ENCODE assay signal across 15 cellular contexts in genomic region chr14:96203635-96204034, GRCh38. TPM values are rescaled to one million over a fixed set of nuclear protein-coding genes. Genes with fewer than 3 reads are reported as not detected.
DNase-seq lines count a peak whose midpoint lies in the region; ATAC-seq and TF ChIP-seq lines count a peak whose summit lies in the region.
"Had no signal": no experiment of that assay in that cellular context is flagged by ENCODE, and none has a peak within 500 bp of the region (broad histone marks: within the 10 kb centered on the region; RNA-seq: fewer than 3 reads in every experiment).

No MANE protein-coding gene starts in this region.

- no peaks in the 10 kb centered on the region for H3K79me1 ChIP-seq in neuronal stem cell (ENCODE audit: low read depth, low read length)

- H4K91ac ChIP-seq in neuronal stem cell (ENCODE audit: low read depth, low read length, poor library complexity), result no peak overlapping the region

- no peaks in the 10 kb centered on the region for H3K27me3 ChIP-seq in AG04450 (ENCODE audit: control insufficient read depth, insufficient read depth, low read length)
- no peaks in the 10 kb centered on the region for H3K27me3 ChIP-seq in esophagus muscularis mucosa
- H3K27me3 ChIP-seq in neuronal stem cell (ENCODE audit: control insufficient read depth in 3 of 3, insufficient read depth in 3 of 3, low read depth in 1 of 3, low read length in 3 of 3), result peaks cover 0 to 64% (median 7%) of the 10 kb centered on the region in 3 experiments
- H3K27me3 ChIP-seq in ovary, result no peaks in the 10 kb centered on the region

- no peak overlapping the region for H3K18ac ChIP-seq in neuronal stem cell (ENCODE audit: low read length)

- CTCF ChIA-PET in AG04450 (lab: Charles Lee), result interaction anchor here (1.1 to 6.1 kb wide), 4 partner anchors 13 to 106 kb away, joined by 3 to 42 read pairs (median 3); no protein-coding TSS in a partner anchor

- peak overlapping the region; percentile 22 for H2BK15ac ChIP-seq in neuronal stem cell (ENCODE audit: low read length)

- no peak overlapping the region for H2BK12ac ChIP-seq in neuronal stem cell (ENCODE audit: low read length)

- TF ChIP-seq CTCF in AG04450 (IDR thresholded peaks at IDR 0.05; ENCODE audit: low read depth, low read length), result no peak
- no peak for TF ChIP-seq CTCF in esophagus muscularis mucosa (IDR thresholded peaks at IDR 0.05)
- TF ChIP-seq CTCF in ovary (IDR thresholded peaks at IDR 0.05), result no peak

- H3K9ac ChIP-seq in neuronal stem cell (ENCODE audit: low read depth, low read length, poor library complexity), result no peak overlapping the region

- H3K4me3 ChIP-seq in AG04450 (ENCODE audit: low read depth, low read length), result no peak overlapping the region
- peak overlapping the region in 2 of 4 donors; percentile 60 to 68 for H3K4me3 ChIP-seq in esophagus muscularis mucosa
- no peak overlapping the region for H3K4me3 ChIP-seq in neuronal stem cell (ENCODE audit: low read length in 2 of 2)
- no peak overlapping the region for H3K4me3 ChIP-seq in ovary

- H3K36me3 ChIP-seq in esophagus muscularis mucosa (no peaks in the 10 kb centered on the region), neuronal stem cell (replicated peaks in 1 of 2; ENCODE audit: control insufficient read depth in 2 of 2, insufficient read depth in 2 of 2, low read length in 2 of 2) (no peaks in the 10 kb centered on the region), ovary (no peaks in the 10 kb centered on the region)

- H3K4me1 ChIP-seq in esophagus muscularis mucosa (peaks cover 14 to 58% (median 44%) of the 10 kb centered on the region in 4 donors), neuronal stem cell (ENCODE audit: control insufficient read depth in 2 of 2, insufficient read depth in 1 of 2, low read depth in 1 of 2, low read length in 2 of 2) (peaks cover 3 to 12% of the 10 kb centered on the region in 2 donors), ovary (ENCODE audit: insufficient read depth) (peaks cover 11% of the 10 kb centered on the region)

- H3K14ac ChIP-seq in neuronal stem cell (ENCODE audit: low read length), result no peak overlapping the region

- intact Hi-C loops in esophagus muscularis mucosa (cut with DNase I) (loop anchor here (10.0 kb wide), 1 partner anchor 99 kb away; no protein-coding TSS in a partner anchor), ovary (cut with DNase I) (no loop called here)

- TF ChIP-seq POLR2A in esophagus muscularis mucosa (IDR thresholded peaks at IDR 0.05; ENCODE audit: low read depth), result no peak
- no peak for TF ChIP-seq POLR2A in ovary (IDR thresholded peaks at IDR 0.05)

- TF ChIP-seq EP300 in esophagus muscularis mucosa (IDR thresholded peaks at IDR 0.05) (no peak), ovary (IDR thresholded peaks at IDR 0.05) (no peak)

- no peak overlapping the region for H3K4me2 ChIP-seq in neuronal stem cell (ENCODE audit: insufficient read depth, low read length, poor library complexity, severe bottlenecking)

- DNase-seq in AG04450 (ENCODE audit: low read depth, low spot score), result no peak
- DNase-seq in RPMI8226, result peak; percentile 12
- no peak for DNase-seq in esophagus muscularis mucosa (ENCODE audit: extremely low spot score)
- no peak for DNase-seq in neuronal stem cell (ENCODE audit: low spot score)
- DNase-seq in cortex of kidney (lab: John Stamatoyannopoulos, UW), result no peak
- no peak for DNase-seq in RKO (ENCODE audit: low spot score)
- DNase-seq in ovary, result no peak
- DNase-seq: ACHN; activated CD8-positive, alpha-beta T cell treated with anti-CD3 and anti-CD28 coated beads for 36 hours; activated naive CD4-positive, alpha-beta T cell treated with Interleukin-2 at 50 U/mL for 16 hours; naive thymus-derived CD4-positive, alpha-beta T cell; stimulated activated CD4-positive, alpha-beta T cell treated with anti-CD3 and anti-CD28 coated beads, Interleukin-12 subunit alpha, Interleukin-12 subunit beta, amount 100 ng/mL, for 4 hours had no signal

- no peak overlapping the region for H2BK120ac ChIP-seq in neuronal stem cell (ENCODE audit: low read depth, low read length)

- H3K27ac ChIP-seq in AG04450 (ENCODE audit: low read depth, low read length) (peak overlapping the region; percentile 83), esophagus muscularis mucosa (replicated peaks in 1 of 4) (peak overlapping the region; percentile 78 to 85 (median 78)), neuronal stem cell (replicated peaks; ENCODE audit: low read length) (no peak overlapping the region), ovary (no peak overlapping the region)
- H3K27ac ChIP-seq: HL-60 had no signal

- no peak overlapping the region for H4K8ac ChIP-seq in neuronal stem cell (ENCODE audit: low read depth, low read length)

- no peak for ATAC-seq in HG02885 (IDR thresholded peaks at IDR 0.05; ENCODE audit: poor library complexity, unreplicated experiment)
- ATAC-seq: activated CD8-positive, alpha-beta T cell treated with anti-CD3 and anti-CD28 coated beads for 36 hours; naive thymus-derived CD4-positive, alpha-beta T cell had no signal

- H2BK5ac ChIP-seq in neuronal stem cell (ENCODE audit: low read length), result no peak overlapping the region

- no peak overlapping the region for H3K4ac ChIP-seq in neuronal stem cell (ENCODE audit: low read length)

- no peak overlapping the region for H3K23ac ChIP-seq in neuronal stem cell (ENCODE audit: low read depth, low read length, poor library complexity)

- H2AK5ac ChIP-seq in neuronal stem cell (ENCODE audit: low read depth, low read length), result peak overlapping the region; percentile 42

- H2AFZ ChIP-seq in neuronal stem cell (ENCODE audit: low read length), result no peak overlapping the region

- POLR2A ChIA-PET in AG04450 (lab: Yijun Ruan, JAX), result interaction anchor here (1.0 to 1.9 kb wide), 8 partner anchors 14 to 103 kb away, joined by 3 to 9 read pairs (median 6); partner anchors contain the start of gene BDKRB1

- 83% methylated on average over 1 of the region's 1 CpG for WGBS in esophagus muscularis mucosa
- no CpG with 5 or more reads among the region's 1 CpG for WGBS in neuronal stem cell (ENCODE audit: extremely low coverage in 2 of 2, insufficient read length in 2 of 2, insufficient replicate concordance in 1 of 2), 2 donors
- 77 to 88% (median 86%) methylated on average over 1 of the region's 1 CpG for WGBS in ovary, 3 donors

- H3K9me3 ChIP-seq in AG04450 (ENCODE audit: control insufficient read depth, insufficient read depth, low read length) (no peaks in the 10 kb centered on the region; the same call in 1 of the 2 replicates), esophagus muscularis mucosa (no peaks in the 10 kb centered on the region), neuronal stem cell (replicated peaks in 1 of 2; ENCODE audit: control insufficient read depth in 2 of 2, insufficient read depth in 1 of 2, low read depth in 1 of 2, low read length in 2 of 2) (no peaks in the 10 kb centered on the region), ovary (no peaks in the 10 kb centered on the region)

RNA-seq across cellular contexts. Expression of gene BDKRB2, which starts 1.0 kb away (rescaled TPM):
- polyA plus RNA-seq in AG04450 (2011; rRNA removed) (182 and 212 TPM in 2 replicates), ovary (1 to 10 TPM in 1 of 2 donors, under 1 TPM in 1; 0.40 to 3.3 TPM)
- 383 and 523 TPM in 2 replicates for polyA minus RNA-seq in AG04450 (2011; rRNA and poly(A)+ RNA removed)
- total RNA-seq in esophagus muscularis mucosa (10 to 100 TPM in 2 of 4 donors, 1 to 10 TPM in 2; 5.8 to 16.1 (median 10.0) TPM), ovary (1 to 10 TPM in 4 of 7 donors, under 1 TPM in 3; 0.83 to 3.2 (median 1.9) TPM)
- polyA plus RNA-seq in neuronal stem cell (2013, experiment 1 of 2), result 0.32 TPM
- 0.32 TPM for polyA plus RNA-seq in neuronal stem cell (2013, experiment 2 of 2)
- total RNA-seq: activated CD8-positive, alpha-beta T cell treated with anti-CD3 and anti-CD28 coated beads for 36 hours; naive thymus-derived CD4-positive, alpha-beta T cell had no signal

RNA-seq across cellular contexts. Expression of gene BDKRB1, which starts 52.4 kb away (rescaled TPM):
- polyA plus RNA-seq in AG04450 (2011; rRNA removed) (160 and 215 TPM in 2 replicates), ovary (under 1 TPM; 0.30 to 0.63 TPM)
- 155 and 203 TPM in 2 replicates for polyA minus RNA-seq in AG04450 (2011; rRNA and poly(A)+ RNA removed)
- total RNA-seq in esophagus muscularis mucosa (1 to 10 TPM in 2 of 4 donors, under 1 TPM in 2; 0.39 to 7.0 (median 1.4) TPM), ovary (1 to 10 TPM in 1 of 7 donors, under 1 TPM in 1, not detected in 5; 0.87 to 5.3 TPM)
- polyA plus RNA-seq in neuronal stem cell (2013, experiment 1 of 2), result 0.06 TPM
- 0.10 TPM for polyA plus RNA-seq in neuronal stem cell (2013, experiment 2 of 2)
- total RNA-seq: activated CD8-positive, alpha-beta T cell treated with anti-CD3 and anti-CD28 coated beads for 36 hours; cardiac septum; naive thymus-derived CD4-positive, alpha-beta T cell had no signal
- polyA plus RNA-seq: naive thymus-derived CD4-positive, alpha-beta T cell had no signal

Comparison
In these comparisons a context has a peak if more than half of its experiments do, and no peak if none do; other contexts are left out.
1. H3K27ac ChIP-seq: peak in AG04450 (single experiment) and esophagus muscularis mucosa (4 of 4); none in neuronal stem cell (single experiment) and ovary (0 of 2).